Comparison of ENCODE assay signal across 9 cellular contexts in genomic region chr1:43554444-43554992, GRCh38. TPM values are rescaled to one million over a fixed set of nuclear protein-coding genes. Genes with fewer than 3 reads are reported as not detected.
DNase-seq lines count a peak whose midpoint lies in the region; ATAC-seq, FAIRE-seq and TF ChIP-seq lines count a peak whose summit lies in the region.
"Had no signal": no experiment of that assay in that cellular context is flagged by ENCODE, and none has a peak within 500 bp of the region (broad histone marks: within the 10 kb centered on the region; RNA-seq: fewer than 3 reads in every experiment).

No MANE protein-coding gene starts in this region.

- H3K36me3 Mint-ChIP-seq in stimulated activated effector memory CD8-positive, alpha-beta T cell treated with anti-CD3 and anti-CD28 coated beads, Interleukin-12 subunit alpha, Interleukin-12 subunit beta, amount 100 ng/mL, for 72 hours = no peaks in the 10 kb centered on the region

- H3K4me3 Mint-ChIP-seq in stimulated activated effector memory CD8-positive, alpha-beta T cell treated with anti-CD3 and anti-CD28 coated beads, Interleukin-12 subunit alpha, Interleukin-12 subunit beta, amount 100 ng/mL, for 72 hours = no peak overlapping the region

- peak overlapping the region; percentile 23 for H3K27ac Mint-ChIP-seq in stimulated activated effector memory CD8-positive, alpha-beta T cell treated with anti-CD3 and anti-CD28 coated beads, Interleukin-12 subunit alpha, Interleukin-12 subunit beta, amount 100 ng/mL, for 72 hours

- TF ChIP-seq CTCF in D721Med (IDR thresholded peaks at IDR 0.05; ENCODE audit: insufficient read depth, missing control alignments) (peak; percentile 36), esophagus muscularis mucosa (IDR thresholded peaks at IDR 0.05) (peak in 1 of 3 experiments; percentile 24), tibial artery (IDR thresholded peaks at IDR 0.05) (no peak)

- intact Hi-C loops in esophagus muscularis mucosa (cut with DNase I) = no loop called here
- intact Hi-C loops in tibial artery (cut with DNase I; ENCODE audit: low total_unique reads) = no loop called here

- no peak overlapping the region for H3K4me3 ChIP-seq in esophagus muscularis mucosa
- no peak overlapping the region for H3K4me3 ChIP-seq in tibial artery
- H3K4me3 ChIP-seq: SJSA1 had no signal

- H3K9me3 ChIP-seq in esophagus muscularis mucosa = no peaks in the 10 kb centered on the region
- H3K9me3 ChIP-seq in tibial artery = no peaks in the 10 kb centered on the region
- H3K9me3 ChIP-seq: SJSA1 had no signal

- no peak for TF ChIP-seq EP300 in esophagus muscularis mucosa (IDR thresholded peaks at IDR 0.05)

- ATAC-seq in stimulated activated effector memory CD8-positive, alpha-beta T cell treated with anti-CD3 and anti-CD28 coated beads, Interleukin-12 subunit alpha, Interleukin-12 subunit beta, amount 100 ng/mL, for 72 hours = peak; percentile 73
- ATAC-seq in GM19324 (IDR thresholded peaks at IDR 0.05; ENCODE audit: low FRiP score, unreplicated experiment) (no peak), HG03135 (IDR thresholded peaks at IDR 0.05; ENCODE audit: unreplicated experiment) (no peak)

- H3K36me3 ChIP-seq in esophagus muscularis mucosa = peaks cover 0 to 25% (median 9%) of the 10 kb centered on the region in 4 donors
- H3K36me3 ChIP-seq in tibial artery = peaks cover 0 to 29% (median 15%) of the 10 kb centered on the region in 3 donors

- H3K9me3 Mint-ChIP-seq in stimulated activated effector memory CD8-positive, alpha-beta T cell treated with anti-CD3 and anti-CD28 coated beads, Interleukin-12 subunit alpha, Interleukin-12 subunit beta, amount 100 ng/mL, for 72 hours = no peaks in the 10 kb centered on the region

- DNase-seq in D721Med (ENCODE audit: insufficient read length, low spot score) (no peak), HTR-8/SVneo (ENCODE audit: insufficient read length, low spot score) (peak; percentile 28), SW480 (ENCODE audit: low spot score) (peak; percentile 40), esophagus muscularis mucosa (ENCODE audit: extremely low spot score) (no peak), tibial artery (no peak)
- DNase-seq in stimulated activated effector memory CD8-positive, alpha-beta T cell treated with anti-CD3 and anti-CD28 coated beads, Interleukin-12 subunit alpha, Interleukin-12 subunit beta, amount 100 ng/mL, for 72 hours (ENCODE audit: low spot score in 2 of 2) = no peak

- H3K27ac ChIP-seq in esophagus muscularis mucosa (replicated peaks in 1 of 4) (peak overlapping the region; percentile 56 to 86 (median 80)), tibial artery (no peak overlapping the region)
- H3K27ac ChIP-seq: SJSA1 had no signal

- H3K4me1 Mint-ChIP-seq in stimulated activated effector memory CD8-positive, alpha-beta T cell treated with anti-CD3 and anti-CD28 coated beads, Interleukin-12 subunit alpha, Interleukin-12 subunit beta, amount 100 ng/mL, for 72 hours = peaks cover 9% of the 10 kb centered on the region

- H3K27me3 ChIP-seq in esophagus muscularis mucosa = no peaks in the 10 kb centered on the region
- H3K27me3 ChIP-seq in tibial artery = no peaks in the 10 kb centered on the region
- H3K27me3 ChIP-seq: SJSA1 had no signal

- FAIRE-seq in D721Med (lab: Jason Lieb, UNC) = no peak
- FAIRE-seq in HTR-8/SVneo (lab: Jason Lieb, UNC) = no peak

- H3K4me1 ChIP-seq in esophagus muscularis mucosa (peaks cover 15 to 78% (median 73%) of the 10 kb centered on the region in 4 donors), tibial artery (peaks cover 0 to 62% (median 12%) of the 10 kb centered on the region in 4 donors)
- H3K4me1 ChIP-seq: SJSA1 had no signal

- TF ChIP-seq POLR2A in esophagus muscularis mucosa (IDR thresholded peaks at IDR 0.05; ENCODE audit: low read depth) = no peak

- 80% methylated on average over 6 of the region's 6 CpGs for WGBS in esophagus muscularis mucosa

RNA-seq across cellular contexts. Expression of gene PTPRF, which starts 23.8 kb away (rescaled TPM):
- 10 to 100 TPM; 33.8 to 84.2 (median 53.7) TPM for total RNA-seq in esophagus muscularis mucosa

Comparison
In these comparisons a context has a peak if more than half of its experiments do, and no peak if none do; other contexts are left out.
1. DNase-seq: peak in HTR-8/SVneo (single experiment) and SW480 (single experiment); none in D721Med (single experiment), esophagus muscularis mucosa (single experiment), stimulated activated effector memory CD8-positive, alpha-beta T cell treated with anti-CD3 and anti-CD28 coated beads, Interleukin-12 subunit alpha, Interleukin-12 subunit beta, amount 100 ng/mL, for 72 hours (0 of 2) and tibial artery (0 of 2).
2. H3K27ac ChIP-seq: peak in esophagus muscularis mucosa (4 of 4); none in tibial artery (0 of 2).